30 cellular contexts compared by ENCODE assay signal in genomic region chr1:214588963-214589597, GRCh38. TPM values are rescaled to one million over a fixed set of nuclear protein-coding genes. Genes with fewer than 3 reads are reported as not detected.
"Had no signal": no experiment of that assay in that cellular context is flagged by ENCODE, and none has a peak within 500 bp of the region (broad histone marks: within the 10 kb centered on the region; RNA-seq: fewer than 3 reads in every experiment).

No MANE protein-coding gene starts in this region.

- H2AFZ ChIP-seq: parathyroid adenoma had no signal

- H3K4me2 ChIP-seq: smooth muscle cell had no signal

- H3K4me1 Mint-ChIP-seq: activated B cell treated with CpG ODN at 0.5 μM for 24 hours; activated naive CD8-positive, alpha-beta T cell treated with anti-CD3 and anti-CD28 coated beads, Interleukin-2, amount 10 ng/mL, durations not matched to agents 7 days and 5 days; central memory CD8-positive, alpha-beta T cell; stimulated activated naive B cell treated with anti-CD40 and anti-IgM and Interleukin-4, amounts not matched to agents 10 μg/mL and 1 μg/mL and 100 μg/mL, for 72 hours had no signal

- H3K79me2 ChIP-seq: parathyroid adenoma had no signal

- H3K4me3 Mint-ChIP-seq: activated B cell treated with CpG ODN at 0.5 μM for 24 hours; activated CD4-positive, alpha-beta T cell treated with anti-CD3 and anti-CD28 coated beads for 36 hours; activated naive CD8-positive, alpha-beta T cell treated with anti-CD3 and anti-CD28 coated beads, Interleukin-2, amount 10 ng/mL, durations not matched to agents 7 days and 5 days; activated T-cell treated with anti-CD3 and anti-CD28 coated beads, Interleukin-2, amount 50 U/mL, for 4 hours; central memory CD8-positive, alpha-beta T cell; effector memory CD8-positive, alpha-beta T cell; nephron progenitor cell; stimulated activated naive B cell treated with anti-CD40 and anti-IgM and Interleukin-4, amounts not matched to agents 10 μg/mL and 1 μg/mL and 100 μg/mL, for 72 hours; T-helper 1 cell treated with Interleukin-12 subunit alpha and Interleukin-12 subunit beta and Interleukin-4 antibody, amounts not matched to agents 30 μg/mL and 1 μg/mL, for 36 hours; type B pancreatic cell had no signal

- H3K36me3 Mint-ChIP-seq: activated naive CD8-positive, alpha-beta T cell treated with anti-CD3 and anti-CD28 coated beads, Interleukin-2, amount 10 ng/mL, durations not matched to agents 7 days and 5 days; stimulated activated naive B cell treated with anti-CD40 and anti-IgM and Interleukin-4, amounts not matched to agents 10 μg/mL and 1 μg/mL and 100 μg/mL, for 72 hours; type B pancreatic cell had no signal

- H3K27ac ChIP-seq: brain microvascular endothelial cell, colonic mucosa, dorsolateral prefrontal cortex, heart right ventricle, parathyroid adenoma, right lobe of liver, vagina had no signal

- FAIRE-seq: endothelial cell of umbilical vein, keratinocyte had no signal

- H3K9me3 ChIP-seq: colonic mucosa, heart right ventricle, mucosa of descending colon, right lobe of liver, vagina had no signal

- H3K36me3 ChIP-seq: brain microvascular endothelial cell, colonic mucosa, heart right ventricle, right lobe of liver, vagina had no signal

- H3K9ac ChIP-seq: parathyroid adenoma had no signal

- H3K27ac Mint-ChIP-seq: activated B cell treated with CpG ODN at 0.5 μM for 24 hours; activated CD4-positive, alpha-beta T cell treated with anti-CD3 and anti-CD28 coated beads for 36 hours; activated naive CD8-positive, alpha-beta T cell treated with anti-CD3 and anti-CD28 coated beads, Interleukin-2, amount 10 ng/mL, durations not matched to agents 7 days and 5 days; effector memory CD8-positive, alpha-beta T cell; nephron progenitor cell; stimulated activated naive B cell treated with anti-CD40 and anti-IgM and Interleukin-4, amounts not matched to agents 10 μg/mL and 1 μg/mL and 100 μg/mL, for 72 hours; T-helper 1 cell treated with Interleukin-12 subunit alpha and Interleukin-12 subunit beta and Interleukin-4 antibody, amounts not matched to agents 30 μg/mL and 1 μg/mL, for 36 hours; type B pancreatic cell had no signal

- H3K27me3 ChIP-seq: brain microvascular endothelial cell, colonic mucosa, dorsolateral prefrontal cortex, heart right ventricle, right lobe of liver, vagina had no signal

- H3K4me1 ChIP-seq: colonic mucosa, parathyroid adenoma, right lobe of liver, vagina had no signal

- H3K27me3 Mint-ChIP-seq: type B pancreatic cell had no signal

- DNase-seq: activated B cell treated with CpG ODN at 0.5 μM for 24 hours; activated CD4-positive, alpha-beta T cell treated with anti-CD3 and anti-CD28 coated beads for 36 hours; activated CD4-positive, alpha-beta T cell treated with anti-CD3 and anti-CD28 coated beads, Interleukin-2, amount 50 U/mL, for 4 hours; activated CD8-positive, alpha-beta memory T cell treated with anti-CD3 and anti-CD28 coated beads, Interleukin-2, amount 50 U/mL, for 48 hours; activated naive CD4-positive, alpha-beta T cell treated with Interleukin-2 at 50 U/mL for 16 hours; activated naive CD8-positive, alpha-beta T cell treated with anti-CD3 and anti-CD28 coated beads, Interleukin-2, amount 10 ng/mL, durations not matched to agents 7 days and 5 days; activated T-cell treated with anti-CD3 and anti-CD28 coated beads, Interleukin-2, amount 50 U/mL, for 4 hours; brain microvascular endothelial cell; colonic mucosa; dorsolateral prefrontal cortex; effector memory CD8-positive, alpha-beta T cell; heart right ventricle; left colon; mesendoderm; mucosa of descending colon; nephron progenitor cell; right lobe of liver; stimulated activated CD4-positive, alpha-beta T cell treated with anti-CD3 and anti-CD28 coated beads, Interleukin-2, amount 100 ng/mL, for 48 hours; stimulated activated CD8-positive, alpha-beta memory T cell treated with anti-CD3 and anti-CD28 coated beads, Interleukin-4, amount 100 ng/mL, for 48 hours; stimulated activated naive B cell treated with anti-CD40 and anti-IgM and Interleukin-4, amounts not matched to agents 10 μg/mL and 1 μg/mL and 100 μg/mL, for 72 hours; T1000 had no signal

- ATAC-seq: activated CD4-positive, alpha-beta T cell treated with anti-CD3 and anti-CD28 coated beads for 36 hours; activated T-cell treated with anti-CD3 and anti-CD28 coated beads, Interleukin-2, amount 50 U/mL, for 4 hours; effector memory CD8-positive, alpha-beta T cell; esophagus mucosa; heart right ventricle; left colon; mucosa of descending colon; right lobe of liver; stimulated activated naive B cell treated with anti-CD40 and anti-IgM and Interleukin-4, amounts not matched to agents 10 μg/mL and 1 μg/mL and 100 μg/mL, for 72 hours had no signal

- H3K9me3 Mint-ChIP-seq: activated B cell treated with CpG ODN at 0.5 μM for 24 hours; activated naive CD8-positive, alpha-beta T cell treated with anti-CD3 and anti-CD28 coated beads, Interleukin-2, amount 10 ng/mL, durations not matched to agents 7 days and 5 days; activated T-cell treated with anti-CD3 and anti-CD28 coated beads, Interleukin-2, amount 50 U/mL, for 4 hours; central memory CD8-positive, alpha-beta T cell; effector memory CD8-positive, alpha-beta T cell; nephron progenitor cell; stimulated activated naive B cell treated with anti-CD40 and anti-IgM and Interleukin-4, amounts not matched to agents 10 μg/mL and 1 μg/mL and 100 μg/mL, for 72 hours; T-helper 1 cell treated with Interleukin-12 subunit alpha and Interleukin-12 subunit beta and Interleukin-4 antibody, amounts not matched to agents 30 μg/mL and 1 μg/mL, for 36 hours; type B pancreatic cell had no signal

- H3K4me3 ChIP-seq: colonic mucosa, dorsolateral prefrontal cortex, heart right ventricle, mucosa of descending colon, right lobe of liver, smooth muscle cell, vagina had no signal

RNA-seq across cellular contexts. Expression of gene PTPN14, which starts 37.7 kb away (rescaled TPM):
- total RNA-seq: activated B cell treated with CpG ODN at 0.5 μM for 24 hours had no signal
